ENCODE assay signal across 1 cellular context in genomic region chr3:2898591-2899353, GRCh38.
TF ChIP-seq lines count a peak whose summit lies in the region.

No MANE protein-coding gene starts in this region.

TF ChIP-seq in neural cell, 6 proteins besides CTCF, POLR2A, EP300 and RAD21 (continued from another document):
- TF ChIP-seq EZH2 (IDR thresholded peaks at IDR 0.05; ENCODE audit: borderline replicate concordance, insufficient read depth, low read length, poor library complexity, severe bottlenecking) (no peak), SMC3 (conservative IDR thresholded peaks at IDR 0.05; ENCODE audit: poor library complexity) (peak; percentile 63), MXI1 (conservative IDR thresholded peaks at IDR 0.05; ENCODE audit: poor library complexity, severe bottlenecking) (no peak)
